In genomic region chr1:84303154-84303830, GRCh38 we compare ENCODE assay signal across 8 cellular contexts. TPM values are rescaled to one million over a fixed set of nuclear protein-coding genes. Genes with fewer than 3 reads are reported as not detected.
DNase-seq lines count a peak whose midpoint lies in the region; ATAC-seq and TF ChIP-seq lines count a peak whose summit lies in the region.

No MANE protein-coding gene starts in this region.

- H3K4me3 ChIP-seq in right cardiac atrium (ENCODE audit: low read length), result peak overlapping the region; percentile 61

- peaks cover 12% of the 10 kb centered on the region for H3K9me3 Mint-ChIP-seq in activated T-cell treated with anti-CD3 and anti-CD28 coated beads, Interleukin-2, amount 50 U/mL, for 4 hours
- H3K9me3 Mint-ChIP-seq in stimulated activated effector memory CD8-positive, alpha-beta T cell treated with anti-CD3 and anti-CD28 coated beads, Interleukin-12 subunit alpha, Interleukin-12 subunit beta, amount 100 ng/mL, for 72 hours, result peaks cover 5% of the 10 kb centered on the region

- H3K4me1 Mint-ChIP-seq in activated T-cell treated with anti-CD3 and anti-CD28 coated beads, Interleukin-2, amount 50 U/mL, for 4 hours (ENCODE audit: low read depth), result peaks cover 26% of the 10 kb centered on the region
- H3K4me1 Mint-ChIP-seq in stimulated activated effector memory CD8-positive, alpha-beta T cell treated with anti-CD3 and anti-CD28 coated beads, Interleukin-12 subunit alpha, Interleukin-12 subunit beta, amount 100 ng/mL, for 72 hours, result peaks cover 19% of the 10 kb centered on the region

- ATAC-seq in activated T-cell treated with anti-CD3 and anti-CD28 coated beads, Interleukin-2, amount 50 U/mL, for 4 hours, result no peak
- ATAC-seq in SK-N-SH treated with all-trans-retinoic acid at 6 μM for 48 hours (peak; percentile 8), right cardiac atrium (no peak), HG03439 (IDR thresholded peaks at IDR 0.05; ENCODE audit: unreplicated experiment) (no peak), HG03521 (IDR thresholded peaks at IDR 0.05; ENCODE audit: unreplicated experiment) (no peak)
- ATAC-seq in stimulated activated effector memory CD8-positive, alpha-beta T cell treated with anti-CD3 and anti-CD28 coated beads, Interleukin-12 subunit alpha, Interleukin-12 subunit beta, amount 100 ng/mL, for 72 hours, result no peak

- WGBS in right cardiac atrium, result 23% methylated on average over 4 of the region's 4 CpGs

- H3K27me3 Mint-ChIP-seq in activated T-cell treated with anti-CD3 and anti-CD28 coated beads, Interleukin-2, amount 50 U/mL, for 4 hours (ENCODE audit: low read depth), result peaks cover 7% of the 10 kb centered on the region

- DNase-seq in activated T-cell treated with anti-CD3 and anti-CD28 coated beads, Interleukin-2, amount 50 U/mL, for 4 hours, result no peak
- DNase-seq in activated T-cell treated with anti-CD3 and anti-CD28 coated beads, Interleukin-2, amount 50 U/mL, for 1 hour, result no peak
- DNase-seq in right cardiac atrium, result no peak
- no peak for DNase-seq in stimulated activated effector memory CD8-positive, alpha-beta T cell treated with anti-CD3 and anti-CD28 coated beads, Interleukin-12 subunit alpha, Interleukin-12 subunit beta, amount 100 ng/mL, for 72 hours (ENCODE audit: low spot score in 2 of 2)
- DNase-seq in amniotic stem cell (lab: John Stamatoyannopoulos, UW), result no peak

- no peaks in the 10 kb centered on the region for H3K9me3 ChIP-seq in right cardiac atrium (ENCODE audit: control insufficient read depth, low read length)

- H3K27ac ChIP-seq in right cardiac atrium (ENCODE audit: low read length), result no peak overlapping the region

- intact Hi-C loops in right cardiac atrium (cut with DNase I), result loop anchor here in 1 of 4 donors (10.0 kb wide), 1 partner anchor 132 kb away; no protein-coding TSS in a partner anchor

- no peak overlapping the region for H3K27ac Mint-ChIP-seq in stimulated activated effector memory CD8-positive, alpha-beta T cell treated with anti-CD3 and anti-CD28 coated beads, Interleukin-12 subunit alpha, Interleukin-12 subunit beta, amount 100 ng/mL, for 72 hours

- peak overlapping the region; percentile 59 for H3K4me3 Mint-ChIP-seq in activated T-cell treated with anti-CD3 and anti-CD28 coated beads, Interleukin-2, amount 50 U/mL, for 4 hours
- peak overlapping the region; percentile 43 for H3K4me3 Mint-ChIP-seq in stimulated activated effector memory CD8-positive, alpha-beta T cell treated with anti-CD3 and anti-CD28 coated beads, Interleukin-12 subunit alpha, Interleukin-12 subunit beta, amount 100 ng/mL, for 72 hours

- no peaks in the 10 kb centered on the region for H3K27me3 ChIP-seq in right cardiac atrium (ENCODE audit: control insufficient read depth, insufficient read depth)

- no peaks in the 10 kb centered on the region for H3K4me1 ChIP-seq in right cardiac atrium (ENCODE audit: control insufficient read depth, insufficient read depth, low read length)

- no peaks in the 10 kb centered on the region for H3K36me3 Mint-ChIP-seq in activated T-cell treated with anti-CD3 and anti-CD28 coated beads, Interleukin-2, amount 50 U/mL, for 4 hours (ENCODE audit: insufficient read depth)
- H3K36me3 Mint-ChIP-seq in stimulated activated effector memory CD8-positive, alpha-beta T cell treated with anti-CD3 and anti-CD28 coated beads, Interleukin-12 subunit alpha, Interleukin-12 subunit beta, amount 100 ng/mL, for 72 hours, result no peaks in the 10 kb centered on the region

TF ChIP-seq in SK-N-SH treated with all-trans-retinoic acid at 6 μM for 48 hours, 23 proteins besides CTCF, POLR2A, EP300 and RAD21:
- TF ChIP-seq PATZ1 (CRISPR knock-in tag; IDR thresholded peaks at IDR 0.05; ENCODE audit: borderline replicate concordance) (no peak), GLIS3 (CRISPR knock-in tag; IDR thresholded peaks at IDR 0.05) (no peak), ZNF565 (CRISPR knock-in tag; conservative IDR thresholded peaks at IDR 0.05; ENCODE audit: low read depth) (no peak), OSR1 (CRISPR knock-in tag; IDR thresholded peaks at IDR 0.05) (no peak), ARNTL (CRISPR knock-in tag; IDR thresholded peaks at IDR 0.05; ENCODE audit: borderline replicate concordance, low read depth) (no peak), ZFP30 (CRISPR knock-in tag; IDR thresholded peaks at IDR 0.05) (no peak), ZFP3 (CRISPR knock-in tag; IDR thresholded peaks at IDR 0.05) (no peak)
- TF ChIP-seq, protein P1, sequence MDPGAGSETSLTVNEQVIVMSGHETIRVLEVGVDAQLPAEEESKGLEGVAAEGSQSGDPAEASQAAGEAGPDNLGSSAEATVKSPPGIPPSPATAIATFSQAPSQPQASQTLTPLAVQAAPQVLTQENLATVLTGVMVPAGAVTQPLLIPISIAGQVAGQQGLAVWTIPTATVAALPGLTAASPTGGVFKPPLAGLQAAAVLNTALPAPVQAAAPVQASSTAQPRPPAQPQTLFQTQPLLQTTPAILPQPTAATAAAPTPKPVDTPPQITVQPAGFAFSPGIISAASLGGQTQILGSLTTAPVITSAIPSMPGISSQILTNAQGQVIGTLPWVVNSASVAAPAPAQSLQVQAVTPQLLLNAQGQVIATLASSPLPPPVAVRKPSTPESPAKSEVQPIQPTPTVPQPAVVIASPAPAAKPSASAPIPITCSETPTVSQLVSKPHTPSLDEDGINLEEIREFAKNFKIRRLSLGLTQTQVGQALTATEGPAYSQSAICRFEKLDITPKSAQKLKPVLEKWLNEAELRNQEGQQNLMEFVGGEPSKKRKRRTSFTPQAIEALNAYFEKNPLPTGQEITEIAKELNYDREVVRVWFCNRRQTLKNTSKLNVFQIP (CRISPR knock-in tag; IDR thresholded peaks at IDR 0.05; ENCODE audit: borderline replicate concordance, low read depth), result no peak

RNA-seq across cellular contexts. Expression of gene SAMD13, which starts 1.8 kb away (rescaled TPM):
- total RNA-seq in activated T-cell treated with anti-CD3 and anti-CD28 coated beads, Interleukin-2, amount 50 U/mL, for 4 hours, result under 1 TPM in 1 of 3 donors, not detected in 2; 0.99 TPM
- total RNA-seq in right cardiac atrium, result 1 to 10 TPM in 3 of 4 donors, under 1 TPM in 1; 0.92 to 2.9 (median 1.7) TPM
- polyA plus RNA-seq in right cardiac atrium, result 1.2 TPM
